In genomic region chr6:41072836-41073202, GRCh38 we compare ENCODE assay signal across 7 cellular contexts. TPM values are rescaled to one million over a fixed set of nuclear protein-coding genes. Genes with fewer than 3 reads are reported as not detected.
A peak's percentile ranks its signal among the peaks of the same experiment; 100 is the strongest.
DNase-seq lines count a peak whose midpoint lies in the region; ATAC-seq lines count a peak whose summit lies in the region.

NFYA (plus strand) TSS chr6:41072974; CDS start chr6:41079090, 6,116 bp downstream.

- DNase-seq in HCEC 1CT (peak; percentile 99), M059J (ENCODE audit: low read depth) (peak; percentile 99), epithelial cell of prostate (ENCODE audit: low read depth, low spot score) (no peak), myocyte (ENCODE audit: low read depth) (no peak)
- no peak for DNase-seq in activated CD8-positive, alpha-beta T cell treated with anti-CD3 and anti-CD28 coated beads, Interleukin-2, amount 10 ng/mL, durations not matched to agents 7 days and 5 days

- H3K36me3 Mint-ChIP-seq in activated CD8-positive, alpha-beta T cell treated with anti-CD3 and anti-CD28 coated beads, Interleukin-2, amount 10 ng/mL, durations not matched to agents 7 days and 5 days (ENCODE audit: low read depth): peaks cover 35% of the 10 kb centered on the region

- peaks cover 3% of the 10 kb centered on the region for H3K36me3 ChIP-seq in urinary bladder (ENCODE audit: insufficient read depth)

- peak within 1 kb of the TSS; percentile 87 for H3K4me3 ChIP-seq in urinary bladder (ENCODE audit: low read depth, low read length)

- no peaks in the 10 kb centered on the region for H3K27me3 Mint-ChIP-seq in activated CD8-positive, alpha-beta T cell treated with anti-CD3 and anti-CD28 coated beads, Interleukin-2, amount 10 ng/mL, durations not matched to agents 7 days and 5 days (ENCODE audit: low read depth)

- peaks cover 55% of the 10 kb centered on the region for H3K4me1 Mint-ChIP-seq in activated CD8-positive, alpha-beta T cell treated with anti-CD3 and anti-CD28 coated beads, Interleukin-2, amount 10 ng/mL, durations not matched to agents 7 days and 5 days (ENCODE audit: low read depth)

- H3K27ac Mint-ChIP-seq in activated CD8-positive, alpha-beta T cell treated with anti-CD3 and anti-CD28 coated beads, Interleukin-2, amount 10 ng/mL, durations not matched to agents 7 days and 5 days: peak within 1 kb of the TSS; percentile 98

- CTCF ChIA-PET in activated CD8-positive, alpha-beta T cell treated with anti-CD3 and anti-CD28 coated beads, Interleukin-2, amount 10 ng/mL, durations not matched to agents 7 days and 5 days (lab: Charles Lee): interaction anchor here (0.6 to 1.5 kb wide), 11 partner anchors 14 to 261 kb away, joined by 3 to 6 read pairs (median 4); partner anchors contain the start of gene TREML2

- POLR2A ChIA-PET in activated CD8-positive, alpha-beta T cell treated with anti-CD3 and anti-CD28 coated beads, Interleukin-2, amount 10 ng/mL, durations not matched to agents 7 days and 5 days (lab: Charles Lee): interaction anchor here (0.6 to 1.8 kb wide), 11 partner anchors 10 to 265 kb away, joined by 3 to 11 read pairs (median 3); partner anchors contain the start of gene TREML2

- H3K4me3 Mint-ChIP-seq in activated CD8-positive, alpha-beta T cell treated with anti-CD3 and anti-CD28 coated beads, Interleukin-2, amount 10 ng/mL, durations not matched to agents 7 days and 5 days: peak within 1 kb of the TSS; percentile 91

- under 1% methylated on average over 37 of the region's 37 CpGs for WGBS in urinary bladder

- H3K4me1 ChIP-seq in urinary bladder (ENCODE audit: insufficient read depth): no peaks in the 10 kb centered on the region

- peak; percentile 36 for ATAC-seq in GM18508 (IDR thresholded peaks at IDR 0.05; ENCODE audit: insufficient read depth, unreplicated experiment)
- peak; percentile 80 for ATAC-seq in activated CD8-positive, alpha-beta T cell treated with anti-CD3 and anti-CD28 coated beads, Interleukin-2, amount 10 ng/mL, durations not matched to agents 7 days and 5 days

- H3K27ac ChIP-seq in epithelial cell of prostate: peak within 1 kb of the TSS; percentile 98
- peak within 1 kb of the TSS; percentile 100 for H3K27ac ChIP-seq in urinary bladder (ENCODE audit: low read depth)

- no peaks in the 10 kb centered on the region for H3K9me3 Mint-ChIP-seq in activated CD8-positive, alpha-beta T cell treated with anti-CD3 and anti-CD28 coated beads, Interleukin-2, amount 10 ng/mL, durations not matched to agents 7 days and 5 days (ENCODE audit: insufficient read depth)

RNA-seq across cellular contexts. Expression of gene NFYA, which starts in this region (rescaled TPM):
- 9.4 and 19.2 TPM in 2 replicates for total RNA-seq in M059J (2014; rRNA removed; shearing (Covaris generic))
- total RNA-seq in activated CD8-positive, alpha-beta T cell treated with anti-CD3 and anti-CD28 coated beads, Interleukin-2, amount 10 ng/mL, durations not matched to agents 7 days and 5 days: 10 to 100 TPM; 32.3 to 32.5 TPM
- total RNA-seq in myocyte: 17.2 and 20.9 TPM in 2 replicates
- 19.9 TPM for polyA plus RNA-seq in myocyte (2012)
- total RNA-seq in urinary bladder: 30.5 TPM
- polyA plus RNA-seq in urinary bladder: 12.3 TPM

Comparison
In these comparisons a context has a peak if more than half of its experiments do, and no peak if none do; other contexts are left out.
1. DNase-seq: peak in HCEC 1CT (single experiment) and M059J (single experiment); none in activated CD8-positive, alpha-beta T cell treated with anti-CD3 and anti-CD28 coated beads, Interleukin-2, amount 10 ng/mL, durations not matched to agents 7 days and 5 days (single experiment), epithelial cell of prostate (single experiment) and myocyte (single experiment).